ENCODE assay signal across 1 cellular context in genomic region chr17:41930009-41930832, GRCh38.
A peak's percentile ranks its signal among the peaks of the same experiment; 100 is the strongest.
TF ChIP-seq lines count a peak whose summit lies in the region.

ODAD4 (plus strand) TSS chr17:41930617; CDS start chr17:41930724, 107 bp downstream.

TF ChIP-seq in HepG2, 621 proteins besides CTCF, POLR2A, EP300 and RAD21 (continued from another document and continues in another):
- peak; percentile 68 for TF ChIP-seq ZBTB33 (CRISPR knock-in tag; IDR thresholded peaks at IDR 0.05)
- no peak for TF ChIP-seq CBX1 (IDR thresholded peaks at IDR 0.05; ENCODE audit: low read depth)
- no peak for TF ChIP-seq TBL1XR1 (IDR thresholded peaks at IDR 0.05; ENCODE audit: borderline replicate concordance, low read length, partially characterized antibody)
- peak; percentile 86; the same call in 1 of the 2 replicates for TF ChIP-seq CBX5 (CRISPR knock-in tag; IDR thresholded peaks at IDR 0.05; ENCODE audit: borderline replicate concordance)
- TF ChIP-seq TGIF2 (CRISPR knock-in tag; IDR thresholded peaks at IDR 0.05) = peak; percentile 94
- peak; percentile 81; the same call in 1 of the 2 replicates for TF ChIP-seq GTF3A (CRISPR knock-in tag; conservative IDR thresholded peaks at IDR 0.05)
- TF ChIP-seq, protein P1, sequence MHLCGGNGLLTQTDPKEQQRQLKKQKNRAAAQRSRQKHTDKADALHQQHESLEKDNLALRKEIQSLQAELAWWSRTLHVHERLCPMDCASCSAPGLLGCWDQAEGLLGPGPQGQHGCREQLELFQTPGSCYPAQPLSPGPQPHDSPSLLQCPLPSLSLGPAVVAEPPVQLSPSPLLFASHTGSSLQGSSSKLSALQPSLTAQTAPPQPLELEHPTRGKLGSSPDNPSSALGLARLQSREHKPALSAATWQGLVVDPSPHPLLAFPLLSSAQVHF (CRISPR knock-in tag; IDR thresholded peaks at IDR 0.05) = no peak
- peak; percentile 66; the same call in 1 of the 2 replicates for TF ChIP-seq MAZ (IDR thresholded peaks at IDR 0.05; ENCODE audit: borderline replicate concordance, low read depth, low read length)
- TF ChIP-seq MAZ (CRISPR knock-in tag; IDR thresholded peaks at IDR 0.05; ENCODE audit: low read depth) = peak; percentile 88
- peak; percentile 65 for TF ChIP-seq JUND (CRISPR knock-in tag; IDR thresholded peaks at IDR 0.05)
- peak; percentile 85; the same call in 1 of the 2 replicates for TF ChIP-seq FUBP1 (CRISPR knock-in tag; IDR thresholded peaks at IDR 0.05; ENCODE audit: borderline replicate concordance)
- no peak for TF ChIP-seq ZEB1 (IDR thresholded peaks at IDR 0.05; ENCODE audit: insufficient replicate concordance, low read depth)
- TF ChIP-seq PLRG1 (conservative IDR thresholded peaks at IDR 0.05) = no peak
- peak; percentile 90 for TF ChIP-seq MTF2 (CRISPR knock-in tag; IDR thresholded peaks at IDR 0.05; ENCODE audit: borderline replicate concordance)
- TF ChIP-seq ZNF790 (CRISPR knock-in tag; IDR thresholded peaks at IDR 0.05; ENCODE audit: borderline replicate concordance) = peak; percentile 62; the same call in 1 of the 2 replicates
- TF ChIP-seq SMAD1 (CRISPR knock-in tag; IDR thresholded peaks at IDR 0.05; ENCODE audit: borderline replicate concordance, low read depth) = peak; percentile 47; the same call in 1 of the 2 replicates
- TF ChIP-seq BRD4 (CRISPR knock-in tag; IDR thresholded peaks at IDR 0.05) = peak; percentile 63
- TF ChIP-seq NFRKB (IDR thresholded peaks at IDR 0.05) = no peak
- TF ChIP-seq NBN (conservative IDR thresholded peaks at IDR 0.05) = no peak
- 0 out of 2 replicates have a peak, but pooled peaks have one; percentile 59 for TF ChIP-seq ETS1 (CRISPR knock-in tag; IDR thresholded peaks at IDR 0.05)
- peak; percentile 57; the same call in 1 of the 2 replicates for TF ChIP-seq KDM3A (CRISPR knock-in tag; IDR thresholded peaks at IDR 0.05; ENCODE audit: low read depth)
- no peak for TF ChIP-seq ZNF879 (CRISPR knock-in tag; IDR thresholded peaks at IDR 0.05)
- TF ChIP-seq, protein P2, sequence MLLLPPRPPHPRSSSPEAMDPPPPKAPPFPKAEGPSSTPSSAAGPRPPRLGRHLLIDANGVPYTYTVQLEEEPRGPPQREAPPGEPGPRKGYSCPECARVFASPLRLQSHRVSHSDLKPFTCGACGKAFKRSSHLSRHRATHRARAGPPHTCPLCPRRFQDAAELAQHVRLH (CRISPR knock-in tag; IDR thresholded peaks at IDR 0.05; ENCODE audit: borderline replicate concordance, low read depth) = peak; percentile 98; the same call in 1 of the 2 replicates
- peak; percentile 80 for TF ChIP-seq ZNF710 (CRISPR knock-in tag; IDR thresholded peaks at IDR 0.05; ENCODE audit: borderline replicate concordance)
- no peak for TF ChIP-seq CREBL2 (CRISPR knock-in tag; IDR thresholded peaks at IDR 0.05; ENCODE audit: borderline replicate concordance)
- peak; percentile 39 for TF ChIP-seq IKZF4 (CRISPR knock-in tag; IDR thresholded peaks at IDR 0.05; ENCODE audit: borderline replicate concordance, low read depth, not compliant biosample characterization)
- TF ChIP-seq PBX2 (CRISPR knock-in tag; IDR thresholded peaks at IDR 0.05) = peak; percentile 65
- TF ChIP-seq HOXA3 (CRISPR knock-in tag; IDR thresholded peaks at IDR 0.05) = peak; percentile 94
- peak; percentile 94 for TF ChIP-seq HDAC2 (CRISPR knock-in tag; IDR thresholded peaks at IDR 0.05)
- TF ChIP-seq, protein P3, sequence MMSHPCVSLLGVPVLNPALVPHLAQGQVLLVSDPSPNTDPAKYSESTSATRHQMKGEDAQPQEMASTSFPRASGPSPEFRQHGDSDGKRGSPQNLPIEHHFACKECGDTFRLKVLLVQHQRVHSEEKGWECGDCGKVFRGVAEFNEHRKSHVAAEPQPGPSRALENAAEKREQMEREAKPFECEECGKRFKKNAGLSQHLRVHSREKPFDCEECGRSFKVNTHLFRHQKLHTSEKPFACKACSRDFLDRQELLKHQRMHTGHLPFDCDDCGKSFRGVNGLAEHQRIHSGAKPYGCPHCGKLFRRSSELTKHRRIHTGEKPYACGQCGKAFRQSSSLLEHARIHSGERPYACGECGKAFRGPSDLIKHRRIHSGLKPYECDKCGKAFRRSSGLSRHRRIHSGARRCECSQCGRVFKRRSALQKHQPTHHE (CRISPR knock-in tag; IDR thresholded peaks at IDR 0.05; ENCODE audit: borderline replicate concordance) = peak; percentile 76; the same call in 1 of the 2 replicates
- 0 out of 2 replicates have a peak, but pooled peaks have one; percentile 83 for TF ChIP-seq BORCS8-MEF2B (CRISPR knock-in tag; IDR thresholded peaks at IDR 0.05)
- TF ChIP-seq YY1 (IDR thresholded peaks at IDR 0.05; ENCODE audit: insufficient read depth, insufficient replicate concordance, low read depth, low read length) = peak; percentile 77
- no peak for TF ChIP-seq ZFYVE20 (CRISPR knock-in tag; IDR thresholded peaks at IDR 0.05; ENCODE audit: borderline replicate concordance, low read depth)
- TF ChIP-seq ZNF280D (CRISPR knock-in tag; IDR thresholded peaks at IDR 0.05) = peak; percentile 94
- TF ChIP-seq ZNF382 (CRISPR knock-in tag; IDR thresholded peaks at IDR 0.05; ENCODE audit: borderline replicate concordance) = no peak
- no peak for TF ChIP-seq HNRNPK (IDR thresholded peaks at IDR 0.05; ENCODE audit: low read depth, low read length, poor library complexity, severe bottlenecking)
- peak; percentile 89 for TF ChIP-seq ZSCAN31 (CRISPR knock-in tag; IDR thresholded peaks at IDR 0.05; ENCODE audit: low read depth)
- TF ChIP-seq SP2 (CRISPR knock-in tag; IDR thresholded peaks at IDR 0.05) = no peak
- no peak for TF ChIP-seq ZNF607 (CRISPR knock-in tag; IDR thresholded peaks at IDR 0.05; ENCODE audit: borderline replicate concordance)
- no peak for TF ChIP-seq ZNF10 (CRISPR knock-in tag; IDR thresholded peaks at IDR 0.05; ENCODE audit: borderline replicate concordance, low read depth)
- TF ChIP-seq FOXA1 (IDR thresholded peaks at IDR 0.05) = no peak
- TF ChIP-seq FOXA1 (CRISPR knock-in tag; IDR thresholded peaks at IDR 0.05) = peak; percentile 54
- TF ChIP-seq ZNF703 (CRISPR knock-in tag; IDR thresholded peaks at IDR 0.05; ENCODE audit: borderline replicate concordance) = no peak
- TF ChIP-seq ATF7 (IDR thresholded peaks at IDR 0.05) = no peak
- 0 out of 2 replicates have a peak, but pooled peaks have one; percentile 57 for TF ChIP-seq ATF7 (CRISPR knock-in tag; IDR thresholded peaks at IDR 0.05)
- TF ChIP-seq ZNF354B (CRISPR knock-in tag; IDR thresholded peaks at IDR 0.05) = no peak
- peak; percentile 58 for TF ChIP-seq SP5 (CRISPR knock-in tag; IDR thresholded peaks at IDR 0.05; ENCODE audit: borderline replicate concordance, low read depth)
- 0 out of 2 replicates have a peak, but pooled peaks have one; percentile 27 for TF ChIP-seq ZNF552 (CRISPR knock-in tag; IDR thresholded peaks at IDR 0.05; ENCODE audit: borderline replicate concordance)
